8 cellular contexts compared by ENCODE assay signal in genomic region chr2:183248866-183249567, GRCh38.
DNase-seq lines count a peak whose midpoint lies in the region; ATAC-seq and TF ChIP-seq lines count a peak whose summit lies in the region.

No MANE protein-coding gene starts in this region.

- no peaks in the 10 kb centered on the region for H3K9me3 ChIP-seq in aorta (ENCODE audit: control insufficient read depth, low read length)

- H3K27me3 ChIP-seq in GM06990 (replicated peaks; ENCODE audit: control insufficient read depth, insufficient read depth, low read length) (no peaks in the 10 kb centered on the region), aorta (ENCODE audit: control insufficient read depth in 1 of 2, insufficient read depth in 2 of 2, low read length in 1 of 2) (no peaks in the 10 kb centered on the region)

- H3K4me3 ChIP-seq in GM06990 (replicated peaks; ENCODE audit: low read depth, low read length) (no peak overlapping the region), HFF-Myc (replicated peaks; ENCODE audit: low read depth, low read length) (no peak overlapping the region), coronary artery (no peak overlapping the region), aorta (ENCODE audit: low read length in 2 of 2) (no peak overlapping the region)

- no peak for ATAC-seq in HG02642 (IDR thresholded peaks at IDR 0.05; ENCODE audit: poor library complexity, unreplicated experiment)
- ATAC-seq in aorta (ENCODE audit: low FRiP score): no peak

- TF ChIP-seq CTCF in GM06990 (IDR thresholded peaks at IDR 0.05; ENCODE audit: insufficient read depth, low read length, poor library complexity, severe bottlenecking): peak; percentile 26
- TF ChIP-seq CTCF in HFF-Myc (IDR thresholded peaks at IDR 0.05; ENCODE audit: low read depth, low read length, missing control alignments): no peak
- TF ChIP-seq CTCF in coronary artery (IDR thresholded peaks at IDR 0.05): peak; percentile 44

- H3K4me1 ChIP-seq in aorta (ENCODE audit: control insufficient read depth in 1 of 2, insufficient read depth in 2 of 2, low read length in 2 of 2): no peaks in the 10 kb centered on the region

- DNase-seq in GM06990 (ENCODE audit: extremely low read depth, insufficient read length): peak; percentile 9
- DNase-seq in HFF-Myc (ENCODE audit: extremely low read depth, low read depth): peak; percentile 12
- peak; percentile 50 for DNase-seq in NCI-H446 treated with DMSO at 0.1 percent for 48 hours (lab: John Stamatoyannopoulos, UW)
- DNase-seq in coronary artery (ENCODE audit: low spot score): no peak
- DNase-seq in myocyte (ENCODE audit: low read depth): peak; percentile 49
- no peak for DNase-seq in stimulated activated naive CD4-positive, alpha-beta T cell treated with Interleukin-2 at 50 U/mL for 16 hours (lab: John Stamatoyannopoulos, UW)
- no peak for DNase-seq in aorta

- intact Hi-C loops in aorta (cut with DNase I): no loop called here

- WGBS in aorta, 2 donors: 4% methylated on average over 1 of the region's 1 CpG

- H3K36me3 ChIP-seq in GM06990 (ENCODE audit: control insufficient read depth, insufficient read depth, low read length) (no peaks in the 10 kb centered on the region), aorta (ENCODE audit: control insufficient read depth in 1 of 2, insufficient read depth in 2 of 2, low read length in 1 of 2) (no peaks in the 10 kb centered on the region)

- H3K27ac ChIP-seq in coronary artery (no peak overlapping the region), aorta (ENCODE audit: low read depth in 1 of 2, low read length in 2 of 2) (no peak overlapping the region)

Comparison
In these comparisons a context has a peak if more than half of its experiments do, and no peak if none do; other contexts are left out.
1. DNase-seq: peak in GM06990 (single experiment), HFF-Myc (single experiment), NCI-H446 treated with DMSO at 0.1 percent for 48 hours (single experiment) and myocyte (single experiment); none in coronary artery (single experiment), stimulated activated naive CD4-positive, alpha-beta T cell treated with Interleukin-2 at 50 U/mL for 16 hours (single experiment) and aorta (0 of 2).